Comparison of ENCODE assay signal across 6 cellular contexts in genomic region chr16:67430504-67431076, GRCh38. TPM values are rescaled to one million over a fixed set of nuclear protein-coding genes. Genes with fewer than 3 reads are reported as not detected.
DNase-seq lines count a peak whose midpoint lies in the region; ATAC-seq and TF ChIP-seq lines count a peak whose summit lies in the region.

No MANE protein-coding gene starts in this region.

- no peak for TF ChIP-seq EP300 in suprapubic skin (IDR thresholded peaks at IDR 0.05)

- WGBS in iPS DF 6.9 (ENCODE audit: insufficient coverage, insufficient read length): no CpG with 5 or more reads among the region's 61 CpGs
- WGBS in suprapubic skin: 0% methylated on average over 13 of the region's 61 CpGs

- TF ChIP-seq POLR2A in suprapubic skin (IDR thresholded peaks at IDR 0.05): no peak

- DNase-seq in H7: no peak
- peak; percentile 17 to 30 for DNase-seq in activated CD4-positive, alpha-beta T cell treated with anti-CD3 and anti-CD28 coated beads, Interleukin-2, amount 50 U/mL, for 4 hours
- DNase-seq in iPS DF 6.9 (ENCODE audit: low read depth, low spot score): no peak
- DNase-seq in suprapubic skin (ENCODE audit: low spot score in 2 of 2): no peak
- no peak for DNase-seq in OCI-M1 (lab: John Stamatoyannopoulos, UW)

- H3K4me1 ChIP-seq in iPS DF 6.9 (ENCODE audit: control insufficient read depth, insufficient read depth, low read length) (peaks cover 9% of the 10 kb centered on the region; the same call in 1 of the 2 replicates), suprapubic skin (peaks cover 62% of the 10 kb centered on the region)

- no peaks in the 10 kb centered on the region for H3K9me3 ChIP-seq in iPS DF 6.9 (ENCODE audit: control insufficient read depth, insufficient read depth, low read length)
- H3K9me3 ChIP-seq in suprapubic skin: no peaks in the 10 kb centered on the region

- H3K36me3 ChIP-seq in H7 (replicated peaks; ENCODE audit: control insufficient read depth, insufficient read depth, low read length) (no peaks in the 10 kb centered on the region; the same call in 1 of the 2 replicates), iPS DF 6.9 (ENCODE audit: control insufficient read depth, insufficient read depth, low read length) (peaks cover under 1% of the 10 kb centered on the region; the same call in 1 of the 2 replicates), suprapubic skin (peaks cover 2% of the 10 kb centered on the region)

- no peak for TF ChIP-seq CTCF in suprapubic skin (IDR thresholded peaks at IDR 0.05)

- H3K4me3 ChIP-seq in H7 (ENCODE audit: insufficient read depth, low read depth, low read length) (peak overlapping the region; percentile 76), iPS DF 6.9 (ENCODE audit: low read length) (peak overlapping the region; percentile 59; the same call in 1 of the 2 replicates), suprapubic skin (peak overlapping the region; percentile 53)

- H3K27me3 ChIP-seq in H7 (ENCODE audit: control insufficient read depth, insufficient read depth, low read length) (peaks cover 22% of the 10 kb centered on the region), iPS DF 6.9 (ENCODE audit: control insufficient read depth, insufficient read depth, low read length) (no peaks in the 10 kb centered on the region), suprapubic skin (peaks cover 4% of the 10 kb centered on the region)

- no peak overlapping the region for H3K27ac ChIP-seq in iPS DF 6.9 (ENCODE audit: low read length)
- H3K27ac ChIP-seq in suprapubic skin: peak overlapping the region; percentile 85

- ATAC-seq in HG02970 (IDR thresholded peaks at IDR 0.05; ENCODE audit: low FRiP score, unreplicated experiment): no peak

RNA-seq across cellular contexts. Expression of gene HSD11B2, which starts 0.3 kb away (rescaled TPM):
- total RNA-seq in H7 (2014; rRNA removed; shearing (Covaris generic)): 25.1 and 35.1 TPM in 2 replicates
- 100 to 1,000 TPM in 1 of 4 donors, 10 to 100 TPM in 3; 45.6 to 164 (median 69.1) TPM for total RNA-seq in suprapubic skin

RNA-seq across cellular contexts. Expression of gene ZDHHC1, which starts 14.3 kb away (rescaled TPM):
- 8.0 and 10.3 TPM in 2 replicates for total RNA-seq in H7 (2014; rRNA removed; shearing (Covaris generic))
- 10 to 100 TPM; 14.0 to 31.0 (median 23.8) TPM for total RNA-seq in suprapubic skin

RNA-seq across cellular contexts. Expression of gene TPPP3, which starts 37.3 kb away (rescaled TPM):
- total RNA-seq in H7 (2014; rRNA removed; shearing (Covaris generic)): 0.44 and 0.80 TPM in 2 replicates
- 100 to 1,000 TPM in 3 of 4 donors, 10 to 100 TPM in 1; 47.6 to 182 (median 121) TPM for total RNA-seq in suprapubic skin

RNA-seq across cellular contexts. Expression of gene ATP6V0D1, which starts 50.4 kb away (rescaled TPM):
- total RNA-seq in H7 (2014; rRNA removed; shearing (Covaris generic)): 58.4 and 76.9 TPM in 2 replicates
- total RNA-seq in suprapubic skin: 100 to 1,000 TPM in 3 of 4 donors, 10 to 100 TPM in 1; 90.0 to 134 (median 110) TPM

RNA-seq across cellular contexts. Expression of gene AGRP, which starts 52.8 kb away (rescaled TPM):
- total RNA-seq in H7 (2014; rRNA removed; shearing (Covaris generic)): 1.1 TPM in 1 of 2 replicates, not detected in the other
- not detected for total RNA-seq in suprapubic skin

Comparison
In these comparisons a context has a peak if more than half of its experiments do, and no peak if none do; other contexts are left out.
1. DNase-seq: peak in activated CD4-positive, alpha-beta T cell treated with anti-CD3 and anti-CD28 coated beads, Interleukin-2, amount 50 U/mL, for 4 hours (2 of 2); none in H7 (single experiment), iPS DF 6.9 (single experiment), suprapubic skin (0 of 2) and OCI-M1 (single experiment).
2. RNA of gene TPPP3, which starts 37.3 kb away (total RNA-seq): 47.6 to 182 TPM in suprapubic skin; 0.44 to 0.80 TPM in H7; every median in the first group is over 10 times any median in the second.
3. Peak in every context shown above with its lines, with median percentiles within 50 percentile points of each other: H3K4me3 ChIP-seq.